In genomic region chr14:19788150-19788549, GRCh38 we compare ENCODE assay signal across 2 cellular contexts. TPM values are rescaled to one million over a fixed set of nuclear protein-coding genes. Genes with fewer than 3 reads are reported as not detected.
"Had no signal": no experiment of that assay in that cellular context is flagged by ENCODE, and none has a peak within 500 bp of the region (broad histone marks: within the 10 kb centered on the region; RNA-seq: fewer than 3 reads in every experiment).

No MANE protein-coding gene starts in this region.

RNA-seq across cellular contexts. Expression of gene OR4M1, which starts 14.8 kb away (rescaled TPM):
- total RNA-seq: G401, GM12878 had no signal
- polyA plus RNA-seq: GM12878 had no signal

RNA-seq across cellular contexts. Expression of gene OR4N2, which starts 15.4 kb away (rescaled TPM):
- total RNA-seq: G401, GM12878 had no signal
- polyA plus RNA-seq: GM12878 had no signal

RNA-seq across cellular contexts. Expression of gene OR4Q3, which starts 44.8 kb away (rescaled TPM):
- total RNA-seq: G401, GM12878 had no signal
- polyA plus RNA-seq: GM12878 had no signal
